In genomic region chr1:66592106-66592507, GRCh38 we compare ENCODE assay signal across 5 cellular contexts. TPM values are rescaled to one million over a fixed set of nuclear protein-coding genes. Genes with fewer than 3 reads are reported as not detected.
"Had no signal": no experiment of that assay in that cellular context is flagged by ENCODE, and none has a peak within 500 bp of the region (broad histone marks: within the 10 kb centered on the region; RNA-seq: fewer than 3 reads in every experiment).

No MANE protein-coding gene starts in this region.

RNA-seq across cellular contexts. Expression of gene SGIP1, which starts 58.2 kb away (rescaled TPM):
- total RNA-seq: activated CD4-positive, alpha-beta T cell treated with anti-CD3 and anti-CD28 coated beads, Interleukin-2, amount 10 ng/mL, durations not matched to agents 7 days and 5 days; activated naive CD4-positive, alpha-beta T cell treated with anti-CD3 and anti-CD28 coated beads, Interleukin-2, amount 50 U/mL, for 72 hours; activated T-cell treated with anti-CD3 and anti-CD28 coated beads, Interleukin-2, amount 50 U/mL, for 4 hours; MCF 10A; PC-3 had no signal
